ENCODE assay signal across 17 cellular contexts in genomic region chr11:115407496-115407895, GRCh38.
"Had no signal": no experiment of that assay in that cellular context is flagged by ENCODE, and none has a peak within 500 bp of the region (broad histone marks: within the 10 kb centered on the region; RNA-seq: fewer than 3 reads in every experiment).

No MANE protein-coding gene starts in this region.

- ATAC-seq: natural killer cell; stimulated activated naive B cell treated with anti-CD40 and anti-IgM and Interleukin-4, amounts not matched to agents 10 μg/mL and 1 μg/mL and 100 μg/mL, for 72 hours had no signal

- DNase-seq: immature natural killer cell; kidney; left ventricle myocardium inferior; mesendoderm; naive B cell; natural killer cell; ovary; stimulated activated CD4-positive, alpha-beta T cell treated with anti-CD3 and anti-CD28 coated beads, Interleukin-12 subunit alpha, Interleukin-12 subunit beta, amount 100 ng/mL, for 4 hours; stimulated activated CD4-positive, alpha-beta T cell treated with anti-CD3 and anti-CD28 coated beads, Interleukin-15, amount 100 ng/mL, for 24 hours; stimulated activated CD4-positive, alpha-beta T cell treated with anti-CD3 and anti-CD28 coated beads, Interleukin-2, amount 100 ng/mL, for 24 hours; stimulated activated CD4-positive, alpha-beta T cell treated with anti-CD3 and anti-CD28 coated beads, Interleukin-4, amount 100 ng/mL, for 1 hour; stimulated activated naive B cell treated with anti-CD40 and anti-IgM and Interleukin-4, amounts not matched to agents 10 μg/mL and 1 μg/mL and 100 μg/mL, for 72 hours; transverse colon; upper lobe of right lung had no signal

- H3K27ac ChIP-seq: ovary, right atrium auricular region, skin epidermis, transverse colon, upper lobe of right lung had no signal

- H3K4me3 ChIP-seq: left ventricle myocardium inferior, lung, ovary, right atrium auricular region, skin epidermis, transverse colon, upper lobe of right lung had no signal

- H3K36me3 ChIP-seq: left ventricle myocardium inferior, ovary, right atrium auricular region, transverse colon, upper lobe of right lung had no signal

- H3K27me3 ChIP-seq: ovary, right atrium auricular region, upper lobe of right lung had no signal

- H3K9me3 ChIP-seq: left ventricle myocardium inferior, ovary, right atrium auricular region, transverse colon, upper lobe of right lung had no signal
